12 cellular contexts compared by ENCODE assay signal in genomic region chr14:70754989-70755388, GRCh38. TPM values are rescaled to one million over a fixed set of nuclear protein-coding genes. Genes with fewer than 3 reads are reported as not detected.
A peak's percentile ranks its signal among the peaks of the same experiment; 100 is the strongest.
DNase-seq lines count a peak whose midpoint lies in the region; ATAC-seq, FAIRE-seq and TF ChIP-seq lines count a peak whose summit lies in the region.
"Had no signal": no experiment of that assay in that cellular context is flagged by ENCODE, and none has a peak within 500 bp of the region (broad histone marks: within the 10 kb centered on the region; RNA-seq: fewer than 3 reads in every experiment).

No MANE protein-coding gene starts in this region.

- peak; percentile 51 to 64; a peak in 2 of 5 replicates for TF ChIP-seq EP300 in A549 (IDR thresholded peaks at IDR 0.05)
- peak; percentile 92 for TF ChIP-seq EP300 in Ishikawa (IDR thresholded peaks at IDR 0.05; ENCODE audit: borderline replicate concordance)

- POLR2A ChIA-PET in A549 (lab: Yijun Ruan, JAX): interaction anchor here (3.5 kb wide), 1 partner anchor 54 kb away, joined by 18 read pairs; the partner anchor contains the start of gene MAP3K9

- H3K27me3 ChIP-seq in body of pancreas: no peaks in the 10 kb centered on the region
- no peaks in the 10 kb centered on the region for H3K27me3 ChIP-seq in left lung

- H3K4me1 ChIP-seq in A549 (peaks cover 46% of the 10 kb centered on the region), body of pancreas (peaks cover 40% of the 10 kb centered on the region), left lung (peaks cover 0 to 4% of the 10 kb centered on the region in 2 donors)

- TF ChIP-seq CTCF in A549 (IDR thresholded peaks at IDR 0.05): no peak
- TF ChIP-seq CTCF in body of pancreas (IDR thresholded peaks at IDR 0.05): no peak
- TF ChIP-seq CTCF in left lung (IDR thresholded peaks at IDR 0.05): no peak
- no peak for TF ChIP-seq CTCF in D721Med (IDR thresholded peaks at IDR 0.05; ENCODE audit: insufficient read depth, missing control alignments)
- no peak for TF ChIP-seq CTCF in GM10266 (IDR thresholded peaks at IDR 0.05; ENCODE audit: control insufficient read depth, insufficient read depth, low read depth, missing control alignments)

- DNase-seq in A549 (ENCODE audit: low read depth in 1 of 2, low spot score in 1 of 2) (peak in 1 of 2 experiments; percentile 82), body of pancreas (peak; percentile 54 to 79 (median 61)), left lung (peak; percentile 77 to 80), D721Med (ENCODE audit: insufficient read length, low spot score) (no peak), hepatic stellate cell (ENCODE audit: low spot score) (no peak), GM10266 (ENCODE audit: extremely low spot score) (no peak), NCI-H2107 treated with DMSO at 0.1 percent for 48 hours (lab: John Stamatoyannopoulos, UW; ENCODE audit: unreplicated experiment) (no peak)
- DNase-seq: effector CD4-positive, alpha-beta T cell; occipital lobe; SIG-M5; stimulated activated CD4-positive, alpha-beta T cell treated with anti-CD3 and anti-CD28 coated beads, Interleukin-4, amount 100 ng/mL, for 1 hour had no signal

- FAIRE-seq in A549 (lab: Jason Lieb, UNC): peak; percentile 86
- no peak for FAIRE-seq in D721Med (lab: Jason Lieb, UNC)

- TF ChIP-seq RAD21 in A549 (conservative IDR thresholded peaks at IDR 0.05 in 1 of 2, IDR thresholded peaks at IDR 0.05 in 1 of 2) (peak in 1 of 2 experiments; percentile 32; a peak in 1 of 5 replicates), Ishikawa (IDR thresholded peaks at IDR 0.05; ENCODE audit: low read depth) (peak; percentile 8; the same call in 1 of the 2 replicates)

- no peaks in the 10 kb centered on the region for H3K9me3 ChIP-seq in A549
- no peaks in the 10 kb centered on the region for H3K9me3 ChIP-seq in body of pancreas
- no peaks in the 10 kb centered on the region for H3K9me3 ChIP-seq in left lung

- 19% methylated on average over 3 of the region's 3 CpGs for WGBS in A549 (ENCODE audit: missing lambda C conversion rate)
- WGBS in body of pancreas, 2 donors: 55 to 69% methylated on average over 3 of the region's 3 CpGs

- peak overlapping the region; percentile 74 for H3K4me2 ChIP-seq in A549

- H3K36me3 ChIP-seq in body of pancreas (replicated peaks in 1 of 2; ENCODE audit: insufficient read depth in 1 of 2, low read depth in 2 of 2) (no peaks in the 10 kb centered on the region), left lung (no peaks in the 10 kb centered on the region)

- TF ChIP-seq POLR2A in A549 (IDR thresholded peaks at IDR 0.05; ENCODE audit: low read length): no peak
- no peak for TF ChIP-seq POLR2A in body of pancreas (IDR thresholded peaks at IDR 0.05)

- intact Hi-C loops in body of pancreas (cut with DNase I) (no loop called here), left lung (cut with DNase I) (no loop called here)

- H3K27ac ChIP-seq in A549: peak overlapping the region; percentile 86 to 87
- peak overlapping the region; percentile 41 to 78 (median 68) for H3K27ac ChIP-seq in body of pancreas
- peak overlapping the region; percentile 39 to 57 for H3K27ac ChIP-seq in left lung

- CTCF ChIA-PET in A549 (lab: Yijun Ruan, JAX): interaction anchor here (0.6 to 2.3 kb wide), 4 partner anchors 8 to 62 kb away, joined by 3 to 9 read pairs (median 4); no protein-coding TSS in a partner anchor

- no peak overlapping the region for H3K4me3 ChIP-seq in A549
- H3K4me3 ChIP-seq in body of pancreas: no peak overlapping the region
- H3K4me3 ChIP-seq in left lung: no peak overlapping the region

- ATAC-seq in A549 (peak; percentile 77 to 83), body of pancreas (peak; percentile 80), left lung (peak; percentile 86)

TF ChIP-seq in A549, 52 proteins besides CTCF, POLR2A, EP300 and RAD21:
- TF ChIP-seq BHLHE40 (IDR thresholded peaks at IDR 0.05; ENCODE audit: low read depth, low read length) (no peak), FOSL2 (IDR thresholded peaks at IDR 0.05) (no peak), FOSL2 (CRISPR knock-in tag; IDR thresholded peaks at IDR 0.05) (0 out of 2 replicates have a peak, but pooled peaks have one; percentile 13), JUNB (IDR thresholded peaks at IDR 0.05) (peak; percentile 41), JUN (IDR thresholded peaks at IDR 0.05) (peak in 1 of 2 experiments; percentile 76; a peak in 3 of 5 replicates), GATA3 (IDR thresholded peaks at IDR 0.05; ENCODE audit: borderline replicate concordance) (peak; percentile 41; the same call in 1 of the 2 replicates), KDM1A (IDR thresholded peaks at IDR 0.05; ENCODE audit: low read depth) (no peak)
- TF ChIP-seq, protein P1, sequence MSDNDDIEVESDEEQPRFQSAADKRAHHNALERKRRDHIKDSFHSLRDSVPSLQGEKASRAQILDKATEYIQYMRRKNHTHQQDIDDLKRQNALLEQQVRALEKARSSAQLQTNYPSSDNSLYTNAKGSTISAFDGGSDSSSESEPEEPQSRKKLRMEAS (IDR thresholded peaks at IDR 0.05): peak; percentile 71

TF ChIP-seq in Ishikawa, 13 proteins besides CTCF, POLR2A, EP300 and RAD21:
- TF ChIP-seq FOXM1 (IDR thresholded peaks at IDR 0.05; ENCODE audit: borderline replicate concordance, low read depth): peak; percentile 75; the same call in 1 of the 2 replicates
- TF ChIP-seq EGR1 (IDR thresholded peaks at IDR 0.05): no peak
- TF ChIP-seq ZBTB7A (IDR thresholded peaks at IDR 0.05; ENCODE audit: low read depth): peak; percentile 42; the same call in 1 of the 2 replicates
- peak; percentile 95 for TF ChIP-seq TCF12 (IDR thresholded peaks at IDR 0.05; ENCODE audit: low read depth)
- TF ChIP-seq NFIC (IDR thresholded peaks at IDR 0.05): peak; percentile 99
- 0 out of 2 replicates have a peak, but pooled peaks have one; percentile 37 for TF ChIP-seq CEBPB (IDR thresholded peaks at IDR 0.05)
- TF ChIP-seq, protein P2, sequence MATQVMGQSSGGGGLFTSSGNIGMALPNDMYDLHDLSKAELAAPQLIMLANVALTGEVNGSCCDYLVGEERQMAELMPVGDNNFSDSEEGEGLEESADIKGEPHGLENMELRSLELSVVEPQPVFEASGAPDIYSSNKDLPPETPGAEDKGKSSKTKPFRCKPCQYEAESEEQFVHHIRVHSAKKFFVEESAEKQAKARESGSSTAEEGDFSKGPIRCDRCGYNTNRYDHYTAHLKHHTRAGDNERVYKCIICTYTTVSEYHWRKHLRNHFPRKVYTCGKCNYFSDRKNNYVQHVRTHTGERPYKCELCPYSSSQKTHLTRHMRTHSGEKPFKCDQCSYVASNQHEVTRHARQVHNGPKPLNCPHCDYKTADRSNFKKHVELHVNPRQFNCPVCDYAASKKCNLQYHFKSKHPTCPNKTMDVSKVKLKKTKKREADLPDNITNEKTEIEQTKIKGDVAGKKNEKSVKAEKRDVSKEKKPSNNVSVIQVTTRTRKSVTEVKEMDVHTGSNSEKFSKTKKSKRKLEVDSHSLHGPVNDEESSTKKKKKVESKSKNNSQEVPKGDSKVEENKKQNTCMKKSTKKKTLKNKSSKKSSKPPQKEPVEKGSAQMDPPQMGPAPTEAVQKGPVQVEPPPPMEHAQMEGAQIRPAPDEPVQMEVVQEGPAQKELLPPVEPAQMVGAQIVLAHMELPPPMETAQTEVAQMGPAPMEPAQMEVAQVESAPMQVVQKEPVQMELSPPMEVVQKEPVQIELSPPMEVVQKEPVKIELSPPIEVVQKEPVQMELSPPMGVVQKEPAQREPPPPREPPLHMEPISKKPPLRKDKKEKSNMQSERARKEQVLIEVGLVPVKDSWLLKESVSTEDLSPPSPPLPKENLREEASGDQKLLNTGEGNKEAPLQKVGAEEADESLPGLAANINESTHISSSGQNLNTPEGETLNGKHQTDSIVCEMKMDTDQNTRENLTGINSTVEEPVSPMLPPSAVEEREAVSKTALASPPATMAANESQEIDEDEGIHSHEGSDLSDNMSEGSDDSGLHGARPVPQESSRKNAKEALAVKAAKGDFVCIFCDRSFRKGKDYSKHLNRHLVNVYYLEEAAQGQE (IDR thresholded peaks at IDR 0.05; ENCODE audit: low read depth): no peak
- TF ChIP-seq, protein P1 (IDR thresholded peaks at IDR 0.05): peak; percentile 85
- TF ChIP-seq TEAD4 (IDR thresholded peaks at IDR 0.05): peak; percentile 99
- no peak for TF ChIP-seq TAF1 (IDR thresholded peaks at IDR 0.05; ENCODE audit: low read depth)
- TF ChIP-seq, protein P3, sequence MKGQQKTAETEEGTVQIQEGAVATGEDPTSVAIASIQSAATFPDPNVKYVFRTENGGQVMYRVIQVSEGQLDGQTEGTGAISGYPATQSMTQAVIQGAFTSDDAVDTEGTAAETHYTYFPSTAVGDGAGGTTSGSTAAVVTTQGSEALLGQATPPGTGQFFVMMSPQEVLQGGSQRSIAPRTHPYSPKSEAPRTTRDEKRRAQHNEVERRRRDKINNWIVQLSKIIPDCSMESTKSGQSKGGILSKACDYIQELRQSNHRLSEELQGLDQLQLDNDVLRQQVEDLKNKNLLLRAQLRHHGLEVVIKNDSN (IDR thresholded peaks at IDR 0.05): peak; percentile 16; the same call in 1 of the 2 replicates
- TF ChIP-seq YY1 (IDR thresholded peaks at IDR 0.05; ENCODE audit: low read depth): no peak
- no peak for TF ChIP-seq CREB1 (IDR thresholded peaks at IDR 0.05; ENCODE audit: low read depth)

RNA-seq across cellular contexts. Expression of gene MAP3K9, which starts 54.3 kb away (rescaled TPM):
- polyA plus RNA-seq in A549 (2011; rRNA removed) (8.5 and 10.2 TPM in 2 replicates), A549 (2017; fragmentation: RNase III; extraction: RNeasy Plus Mini Kit Qiagen cat#74134 plus additional on column Dnase treatment) (5.3 to 6.1 TPM (median 5.4 TPM) in 3 replicates)
- polyA plus RNA-seq in A549 (2012; cell fraction: cytosol; rRNA removed): 3.0 and 3.8 TPM in 2 replicates
- polyA plus RNA-seq in A549 (2012; cell fraction: nucleus; rRNA removed): 6.1 and 7.3 TPM in 2 replicates
- polyA minus RNA-seq in A549 (2011; rRNA and poly(A)+ RNA removed): 11.2 and 12.0 TPM in 2 replicates
- total RNA-seq in body of pancreas (10 to 100 TPM in 1 of 2 donors, 1 to 10 TPM in 1; 5.4 to 10.9 TPM), left lung (10 to 100 TPM; 10.7 to 13.1 TPM)

Comparison
In these comparisons a context has a peak if more than half of its experiments do, and no peak if none do; other contexts are left out.
1. DNase-seq: peak in body of pancreas (4 of 4) and left lung (2 of 2); none in D721Med (single experiment), hepatic stellate cell (single experiment), GM10266 (single experiment) and NCI-H2107 treated with DMSO at 0.1 percent for 48 hours (single experiment).
2. Peak in every context shown above with its lines, with median percentiles within 50 percentile points of each other: ATAC-seq and H3K27ac ChIP-seq.